In the genomic region with DNA sequence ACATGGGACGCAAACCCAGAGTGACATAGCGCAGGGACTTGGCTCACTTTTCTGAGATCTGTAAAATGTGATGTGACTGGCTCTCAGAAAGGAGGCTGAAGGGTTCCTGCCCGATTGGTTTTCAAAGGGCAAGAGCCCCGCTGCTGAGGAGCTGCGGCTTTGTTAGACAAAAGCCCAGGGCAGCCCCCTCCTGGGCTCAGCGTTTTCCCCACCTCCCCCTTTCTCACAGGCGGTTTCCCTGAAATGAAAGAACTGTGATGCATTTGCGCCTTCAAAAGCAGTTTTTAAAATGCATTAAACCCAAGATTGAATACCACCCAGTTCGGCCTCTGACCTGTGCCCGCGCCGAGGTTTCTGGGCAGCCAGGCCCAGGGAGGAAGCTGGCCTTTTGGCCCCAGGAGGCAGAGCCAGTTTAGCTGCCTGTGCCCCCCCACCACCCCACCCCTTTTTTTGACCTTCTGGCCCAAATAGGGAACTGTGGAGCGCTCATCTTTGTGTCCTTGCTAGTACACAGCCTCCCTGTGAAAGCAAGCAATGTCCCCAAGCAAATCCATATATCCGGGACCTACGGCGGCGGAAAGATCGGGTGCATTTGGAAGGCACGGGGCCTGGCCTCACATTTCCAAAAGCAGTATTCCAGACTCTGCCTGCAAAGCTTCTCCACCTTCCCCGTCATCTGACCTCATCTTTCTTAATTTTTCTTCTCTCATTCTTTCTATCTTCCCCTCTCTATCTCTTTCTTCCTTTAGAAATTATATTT, we compare ENCODE assay signal across 1 cellular context.
TF ChIP-seq lines count a peak whose summit lies in the region.

No MANE protein-coding gene starts in this region.

TF ChIP-seq in WTC11, 78 proteins besides CTCF, POLR2A, EP300 and RAD21 (continued from another document):
- TF ChIP-seq, protein P1, sequence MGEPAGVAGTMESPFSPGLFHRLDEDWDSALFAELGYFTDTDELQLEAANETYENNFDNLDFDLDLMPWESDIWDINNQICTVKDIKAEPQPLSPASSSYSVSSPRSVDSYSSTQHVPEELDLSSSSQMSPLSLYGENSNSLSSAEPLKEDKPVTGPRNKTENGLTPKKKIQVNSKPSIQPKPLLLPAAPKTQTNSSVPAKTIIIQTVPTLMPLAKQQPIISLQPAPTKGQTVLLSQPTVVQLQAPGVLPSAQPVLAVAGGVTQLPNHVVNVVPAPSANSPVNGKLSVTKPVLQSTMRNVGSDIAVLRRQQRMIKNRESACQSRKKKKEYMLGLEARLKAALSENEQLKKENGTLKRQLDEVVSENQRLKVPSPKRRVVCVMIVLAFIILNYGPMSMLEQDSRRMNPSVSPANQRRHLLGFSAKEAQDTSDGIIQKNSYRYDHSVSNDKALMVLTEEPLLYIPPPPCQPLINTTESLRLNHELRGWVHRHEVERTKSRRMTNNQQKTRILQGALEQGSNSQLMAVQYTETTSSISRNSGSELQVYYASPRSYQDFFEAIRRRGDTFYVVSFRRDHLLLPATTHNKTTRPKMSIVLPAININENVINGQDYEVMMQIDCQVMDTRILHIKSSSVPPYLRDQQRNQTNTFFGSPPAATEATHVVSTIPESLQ (CRISPR knock-in tag; IDR thresholded peaks at IDR 0.05) = no peak
- TF ChIP-seq CREB1 (CRISPR knock-in tag; IDR thresholded peaks at IDR 0.05) (no peak), RORB (CRISPR knock-in tag; IDR thresholded peaks at IDR 0.05) (no peak)
